In genomic region chr16:53129281-53130192, GRCh38 we compare ENCODE assay signal across 8 cellular contexts.
DNase-seq lines count a peak whose midpoint lies in the region; ATAC-seq and TF ChIP-seq lines count a peak whose summit lies in the region.

No MANE protein-coding gene starts in this region.

- peak overlapping the region; percentile 91 for H3K4me3 Mint-ChIP-seq in CD4-positive, alpha-beta T cell
- H3K4me3 Mint-ChIP-seq in endodermal cell: peak overlapping the region; percentile 74
- peak overlapping the region; percentile 83 to 94 (median 88) for H3K4me3 Mint-ChIP-seq in naive B cell

- no peaks in the 10 kb centered on the region for H3K9me3 ChIP-seq in CD4-positive, alpha-beta T cell (ENCODE audit: control insufficient read depth, low read length)
- no peaks in the 10 kb centered on the region for H3K9me3 ChIP-seq in endodermal cell (ENCODE audit: control insufficient read depth, low read length)

- H3K27me3 Mint-ChIP-seq in CD4-positive, alpha-beta T cell: no peaks in the 10 kb centered on the region
- H3K27me3 Mint-ChIP-seq in endodermal cell (ENCODE audit: insufficient read depth) (no peaks in the 10 kb centered on the region), naive B cell (no peaks in the 10 kb centered on the region)

- no peak for TF ChIP-seq CTCF in CD4-positive, alpha-beta T cell (IDR thresholded peaks at IDR 0.05)
- no peak for TF ChIP-seq CTCF in endodermal cell (conservative IDR thresholded peaks at IDR 0.05)

- H3K9me3 Mint-ChIP-seq in CD4-positive, alpha-beta T cell: no peaks in the 10 kb centered on the region
- H3K9me3 Mint-ChIP-seq in endodermal cell (peaks cover 5% of the 10 kb centered on the region), naive B cell (peaks cover 0 to 3% (median 0%) of the 10 kb centered on the region in 7 donors)

- POLR2A ChIA-PET in CD4-positive, alpha-beta T cell (lab: Charles Lee): interaction anchor here (0.8 to 1.5 kb wide), 5 partner anchors 8 to 574 kb away, joined by 3 to 8 read pairs (median 3); partner anchors contain the start of genes AKTIP, CHD9, FTO and RPGRIP1L

- ATAC-seq in CD4-positive, alpha-beta T cell (ENCODE audit: poor library complexity): no peak
- peak; percentile 2 for ATAC-seq in GM21786 (IDR thresholded peaks at IDR 0.05; ENCODE audit: unreplicated experiment)
- peak in 1 of 2 donors; percentile 6 for ATAC-seq in naive B cell (ENCODE audit: low read depth in 2 of 2)

- no peak for DNase-seq in CD4-positive, alpha-beta T cell
- peak; percentile 32 for DNase-seq in OCI-M1 (lab: John Stamatoyannopoulos, UW)
- no peak for DNase-seq in endodermal cell
- no peak for DNase-seq in naive B cell
- no peak for DNase-seq in A172 (ENCODE audit: low spot score)
- no peak for DNase-seq in stimulated activated CD4-positive, alpha-beta T cell treated with anti-CD3 and anti-CD28 coated beads, Interleukin-15, amount 100 ng/mL, for 24 hours
- DNase-seq in HPDE6-E6E7 (ENCODE audit: extremely low spot score): no peak

- CTCF ChIA-PET in CD4-positive, alpha-beta T cell (lab: Charles Lee): interaction anchor here (1.3 kb wide), 1 partner anchor 75 kb away, joined by 4 read pairs; the partner anchor contains the start of gene CHD9

- intact Hi-C loops in CD4-positive, alpha-beta T cell (cut with DNase I, micrococcal nuclease): loop anchor here (2.0 to 5.0 kb wide), 7 partner anchors 29 to 573 kb away; partner anchors contain the start of genes AKTIP (in 1 of the 2), FTO (in 1 of the 2), RBL2 (in 1 of the 2) and RPGRIP1L (in 1 of the 2)

- H3K36me3 ChIP-seq in endodermal cell (ENCODE audit: control insufficient read depth, insufficient read depth, low read length): no peaks in the 10 kb centered on the region

- peak overlapping the region; percentile 13 for H3K27ac ChIP-seq in CD4-positive, alpha-beta T cell (ENCODE audit: low read depth, low read length)
- peak overlapping the region; percentile 64 for H3K27ac ChIP-seq in endodermal cell (ENCODE audit: low read depth, low read length)

- WGBS in endodermal cell (ENCODE audit: insufficient coverage in 1 of 2, insufficient read length in 1 of 2), 2 experiments: 36 to 49% methylated on average over 21 to 31 of the region's 31 CpGs

- H3K4me1 ChIP-seq in endodermal cell (ENCODE audit: control insufficient read depth, insufficient read depth, low read length): no peaks in the 10 kb centered on the region

- peaks cover 10% of the 10 kb centered on the region for H3K4me1 Mint-ChIP-seq in CD4-positive, alpha-beta T cell (ENCODE audit: low read depth)
- H3K4me1 Mint-ChIP-seq in endodermal cell (peaks cover 20% of the 10 kb centered on the region), naive B cell (peaks cover 28 to 37% (median 29%) of the 10 kb centered on the region in 3 donors)

- H3K9ac ChIP-seq in endodermal cell (ENCODE audit: extremely low read depth, low read length, poor library complexity, severe bottlenecking): peak overlapping the region; percentile 64

- H3K27me3 ChIP-seq in CD4-positive, alpha-beta T cell (ENCODE audit: control insufficient read depth, insufficient read depth, low read length): no peaks in the 10 kb centered on the region
- no peaks in the 10 kb centered on the region for H3K27me3 ChIP-seq in endodermal cell (ENCODE audit: control insufficient read depth, insufficient read depth, low read length, poor library complexity, severe bottlenecking)

- H3K4me3 ChIP-seq in endodermal cell (ENCODE audit: low read length): peak overlapping the region; percentile 83

- H3K27ac Mint-ChIP-seq in CD4-positive, alpha-beta T cell: peak overlapping the region; percentile 92
- H3K27ac Mint-ChIP-seq in endodermal cell (peak overlapping the region; percentile 71), naive B cell (peak overlapping the region; percentile 76 to 94 (median 87))

- H3K36me3 Mint-ChIP-seq in CD4-positive, alpha-beta T cell (ENCODE audit: low read depth): peaks cover 7% of the 10 kb centered on the region
- no peaks in the 10 kb centered on the region for H3K36me3 Mint-ChIP-seq in endodermal cell (ENCODE audit: low read depth)
- no peaks in the 10 kb centered on the region for H3K36me3 Mint-ChIP-seq in naive B cell
